ENCODE assay signal across 8 cellular contexts in genomic region chr5:174951151-174951780, GRCh38.
A peak's percentile ranks its signal among the peaks of the same experiment; 100 is the strongest.
DNase-seq lines count a peak whose midpoint lies in the region; ATAC-seq and TF ChIP-seq lines count a peak whose summit lies in the region.

No MANE protein-coding gene starts in this region.

- no peaks in the 10 kb centered on the region for H3K27me3 Mint-ChIP-seq in T-helper 2 cell treated with Interferon-gamma antibody and Interleukin-4, amounts not matched to agents 5 μg/mL and 100 μg/mL, for 36 hours (ENCODE audit: low read depth)
- peaks cover 10% of the 10 kb centered on the region for H3K27me3 Mint-ChIP-seq in brain

- peak; percentile 74 for DNase-seq in EH (ENCODE audit: low read depth)
- DNase-seq in HCT116 (ENCODE audit: low read depth, low spot score): peak; percentile 71
- DNase-seq in NCI-H1694 (lab: John Stamatoyannopoulos, UW): peak; percentile 62
- peak; percentile 33 for DNase-seq in T-helper 2 cell treated with Interferon-gamma antibody and Interleukin-4, amounts not matched to agents 5 μg/mL and 100 μg/mL, for 36 hours (ENCODE audit: low spot score)
- DNase-seq in iPS-NIHi7 (ENCODE audit: extremely low spot score): peak; percentile 91
- DNase-seq in stimulated activated CD4-positive, alpha-beta T cell treated with anti-CD3 and anti-CD28 coated beads, Interleukin-15, amount 100 ng/mL, for 48 hours (ENCODE audit: low read depth in 2 of 2): peak; percentile 31 to 43

- intact Hi-C loops in HCT116 (cut with micrococcal nuclease): loop anchor here (1.0 kb wide), 2 partner anchors 493 to 509 kb away; partner anchors contain the start of gene DRD1

- ATAC-seq in HCT116 (peak; percentile 98), GM21390 (IDR thresholded peaks at IDR 0.05; ENCODE audit: unreplicated experiment) (no peak)

- H3K9me3 Mint-ChIP-seq in T-helper 2 cell treated with Interferon-gamma antibody and Interleukin-4, amounts not matched to agents 5 μg/mL and 100 μg/mL, for 36 hours: no peaks in the 10 kb centered on the region
- H3K9me3 Mint-ChIP-seq in brain: peaks cover 0 to 6% (median 0%) of the 10 kb centered on the region in 5 experiments

- no peaks in the 10 kb centered on the region for H3K4me1 Mint-ChIP-seq in T-helper 2 cell treated with Interferon-gamma antibody and Interleukin-4, amounts not matched to agents 5 μg/mL and 100 μg/mL, for 36 hours (ENCODE audit: low read depth)
- peaks cover 8% of the 10 kb centered on the region for H3K4me1 Mint-ChIP-seq in brain

- no peaks in the 10 kb centered on the region for H3K27me3 ChIP-seq in HCT116 (ENCODE audit: insufficient read depth, low read length)

- BruUV-seq in HCT116 (replicated peaks; lab: Mats Ljungman, UMichigan): no TSS peak

- H3K4me2 ChIP-seq in HCT116 (ENCODE audit: low read length): no peak overlapping the region

- TF ChIP-seq POLR2A in HCT116 (IDR thresholded peaks at IDR 0.05; ENCODE audit: borderline replicate concordance, extremely low read depth, insufficient read depth, insufficient read length): no peak

- CTCF ChIA-PET in HCT116 (lab: Charles Lee): interaction anchor here (0.6 to 1.3 kb wide), 6 partner anchors 492 to 773 kb away, joined by 3 to 6 read pairs (median 4); partner anchors contain the start of gene DRD1

- H3K9me3 ChIP-seq in HCT116 (ENCODE audit: control insufficient read depth in 1 of 2, insufficient read depth in 1 of 2, low read depth in 1 of 2, low read length in 2 of 2): no peaks in the 10 kb centered on the region

- POLR2A ChIA-PET in HCT116 (lab: Charles Lee): no interaction called here

- H3K4me1 ChIP-seq in HCT116 (ENCODE audit: control insufficient read depth in 1 of 2, insufficient read depth in 2 of 2, low read length in 2 of 2): no peaks in the 10 kb centered on the region

- no peak overlapping the region for H3K4me3 Mint-ChIP-seq in T-helper 2 cell treated with Interferon-gamma antibody and Interleukin-4, amounts not matched to agents 5 μg/mL and 100 μg/mL, for 36 hours
- no peak overlapping the region for H3K4me3 Mint-ChIP-seq in brain

- no peaks in the 10 kb centered on the region for H3K36me3 Mint-ChIP-seq in T-helper 2 cell treated with Interferon-gamma antibody and Interleukin-4, amounts not matched to agents 5 μg/mL and 100 μg/mL, for 36 hours (ENCODE audit: low read depth)
- H3K36me3 Mint-ChIP-seq in brain: no peaks in the 10 kb centered on the region

- no peaks in the 10 kb centered on the region for H3K79me2 ChIP-seq in HCT116 (ENCODE audit: insufficient read depth, low read length)

- no peak overlapping the region for H3K27ac ChIP-seq in HCT116 (ENCODE audit: low read depth, low read length)

- H4K20me1 ChIP-seq in HCT116 (ENCODE audit: insufficient read depth): no peaks in the 10 kb centered on the region

- H3K9me2 ChIP-seq in HCT116 (ENCODE audit: insufficient read depth): no peaks in the 10 kb centered on the region

- TF ChIP-seq RAD21 in HCT116 (IDR thresholded peaks at IDR 0.05; ENCODE audit: low read depth): peak; percentile 98

- H3K27ac Mint-ChIP-seq in T-helper 2 cell treated with Interferon-gamma antibody and Interleukin-4, amounts not matched to agents 5 μg/mL and 100 μg/mL, for 36 hours: no peak overlapping the region
- peak overlapping the region in 1 of 5 experiments; percentile 59 for H3K27ac Mint-ChIP-seq in brain

- RAD21 ChIA-PET in HCT116 (lab: Charles Lee; ENCODE audit: low non-redundant PET in 1 of 2, low total read pairs in 2 of 2, uncharacterized antibody in 2 of 2, unreplicated experiment in 2 of 2): interaction anchor here in 1 of 2 experiments (0.7 kb wide), 1 partner anchor 510 kb away, joined by 3 read pairs; no protein-coding TSS in a partner anchor

- no peak overlapping the region for H3K9ac ChIP-seq in HCT116 (ENCODE audit: low read length)

- no peak overlapping the region for H3K4me3 ChIP-seq in HCT116 (replicated peaks in 1 of 2; ENCODE audit: low read depth in 1 of 2, low read length in 2 of 2)

- H2AFZ ChIP-seq in HCT116 (ENCODE audit: low read depth, low read length, poor library complexity, severe bottlenecking): no peak overlapping the region

- H3K36me3 ChIP-seq in HCT116 (ENCODE audit: control insufficient read depth in 1 of 2, insufficient read depth in 2 of 2, low read length in 2 of 2): no peaks in the 10 kb centered on the region

- TF ChIP-seq CTCF in HCT116 (IDR thresholded peaks at IDR 0.05 in 2 of 3, conservative IDR thresholded peaks at IDR 0.05 in 1 of 3; ENCODE audit: borderline replicate concordance in 1 of 3, insufficient read depth in 1 of 3, low read depth in 2 of 3, low read length in 2 of 3) (peak; percentile 88 to 91 (median 88)), brain (conservative IDR thresholded peaks at IDR 0.05) (peak; percentile 91 to 93)

TF ChIP-seq in HCT116, 20 proteins besides CTCF, POLR2A, EP300 and RAD21:
- TF ChIP-seq POLR2AphosphoS5 (IDR thresholded peaks at IDR 0.05; ENCODE audit: low read depth, low read length) (no peak), EZH2phosphoT487 (IDR thresholded peaks at IDR 0.05; ENCODE audit: borderline replicate concordance) (no peak), TCF7L2 (IDR thresholded peaks at IDR 0.05; ENCODE audit: borderline replicate concordance, extremely low read depth, insufficient read depth, insufficient read length) (peak; percentile 90), ZNF274 (IDR thresholded peaks at IDR 0.05; ENCODE audit: low read depth, low read length) (no peak)

Comparison
In these comparisons a context has a peak if more than half of its experiments do, and no peak if none do; other contexts are left out.
1. DNase-seq: peak in every context shown above with its lines; median percentile 91 in iPS-NIHi7; 74 in EH; 71 in HCT116; 62 in NCI-H1694; 37 in stimulated activated CD4-positive, alpha-beta T cell treated with anti-CD3 and anti-CD28 coated beads, Interleukin-15, amount 100 ng/mL, for 48 hours; 33 in T-helper 2 cell treated with Interferon-gamma antibody and Interleukin-4, amounts not matched to agents 5 μg/mL and 100 μg/mL, for 36 hours.